12 cellular contexts compared by ENCODE assay signal in genomic region chr2:134402385-134402784, GRCh38.
DNase-seq lines count a peak whose midpoint lies in the region; ATAC-seq and TF ChIP-seq lines count a peak whose summit lies in the region.
"Had no signal": no experiment of that assay in that cellular context is flagged by ENCODE, and none has a peak within 500 bp of the region (broad histone marks: within the 10 kb centered on the region; RNA-seq: fewer than 3 reads in every experiment).

No MANE protein-coding gene starts in this region.

- no peaks in the 10 kb centered on the region for H3K23me2 ChIP-seq in H9 (ENCODE audit: insufficient read length, low read depth, low read length, poor library complexity, severe bottlenecking)

- no peaks in the 10 kb centered on the region for H4K20me1 ChIP-seq in H9 (ENCODE audit: control insufficient read depth, insufficient read depth, insufficient read length)
- no peaks in the 10 kb centered on the region for H4K20me1 ChIP-seq in OCI-LY7 (ENCODE audit: insufficient read depth, low read length)

- H3K9me3 Mint-ChIP-seq in effector memory CD8-positive, alpha-beta T cell = no peaks in the 10 kb centered on the region
- H3K9me3 Mint-ChIP-seq in nephron (no peaks in the 10 kb centered on the region), type B pancreatic cell (peaks cover 4% of the 10 kb centered on the region), H9 (no peaks in the 10 kb centered on the region)
- H3K9me3 Mint-ChIP-seq: stimulated activated naive B cell treated with anti-CD40 and anti-IgM and Interleukin-4, amounts not matched to agents 10 μg/mL and 1 μg/mL and 100 μg/mL, for 72 hours had no signal

- H3K36me3 Mint-ChIP-seq in effector memory CD8-positive, alpha-beta T cell (ENCODE audit: insufficient read depth) = peaks cover 29% of the 10 kb centered on the region
- H3K36me3 Mint-ChIP-seq in nephron (ENCODE audit: low read depth) = peaks cover 5% of the 10 kb centered on the region
- H3K36me3 Mint-ChIP-seq in type B pancreatic cell = peaks cover 19% of the 10 kb centered on the region
- peaks cover 5 to 6% (median 5%) of the 10 kb centered on the region in 3 experiments; a peak in 5 of 7 replicates for H3K36me3 Mint-ChIP-seq in H9 (ENCODE audit: insufficient read depth in 1 of 3, low read depth in 3 of 3)

- H3K4me1 Mint-ChIP-seq in effector memory CD8-positive, alpha-beta T cell (ENCODE audit: low read depth in 2 of 2) = peaks cover 8 to 11% of the 10 kb centered on the region in 2 donors
- H3K4me1 Mint-ChIP-seq in nephron (peaks cover 45% of the 10 kb centered on the region), type B pancreatic cell (ENCODE audit: unreplicated experiment) (peaks cover 17% of the 10 kb centered on the region), H9 (peaks cover 8 to 9% of the 10 kb centered on the region in 2 experiments)

- H3K4me1 ChIP-seq in H9 (ENCODE audit: insufficient read depth, low read length) (no peaks in the 10 kb centered on the region), OCI-LY7 (ENCODE audit: insufficient read depth, low read length, poor library complexity, severe bottlenecking) (peaks cover 14% of the 10 kb centered on the region)

- H2AK5ac ChIP-seq in H9 (ENCODE audit: insufficient read length, low read length) = no peak overlapping the region

- H3K79me2 ChIP-seq in H9 (ENCODE audit: insufficient read depth, low read length) = no peaks in the 10 kb centered on the region
- H3K79me2 ChIP-seq in OCI-LY7 (ENCODE audit: insufficient read depth, low read depth, low read length) = no peaks in the 10 kb centered on the region

- DNase-seq in AG09319 (ENCODE audit: extremely low read depth, low read depth) (peak; percentile 52), NB4 (ENCODE audit: low read depth) (peak; percentile 77), SK-N-DZ (ENCODE audit: low spot score) (no peak), type B pancreatic cell (ENCODE audit: extremely low spot score, unreplicated experiment) (no peak), H9 (no peak), OCI-LY7 (ENCODE audit: low spot score) (no peak)
- no peak for DNase-seq in effector memory CD8-positive, alpha-beta T cell
- DNase-seq: NCI-H1930; small intestine; stimulated activated naive B cell treated with anti-CD40 and anti-IgM and Interleukin-4, amounts not matched to agents 10 μg/mL and 1 μg/mL and 100 μg/mL, for 72 hours had no signal

- H3K9me2 ChIP-seq in OCI-LY7 (ENCODE audit: insufficient read depth, low read length) = no peaks in the 10 kb centered on the region

- H3K4me2 ChIP-seq in H9 (ENCODE audit: insufficient read depth, insufficient read length, low read length) (no peak overlapping the region), OCI-LY7 (ENCODE audit: low read length) (no peak overlapping the region)

- no peak overlapping the region for H3K56ac ChIP-seq in H9 (ENCODE audit: insufficient read length, low read depth, low read length)

- H4K5ac ChIP-seq in H9 (ENCODE audit: insufficient read length, low read depth, low read length) = no peak overlapping the region

- H3K27me3 ChIP-seq in H9 (ENCODE audit: insufficient read depth, low read length) = no peaks in the 10 kb centered on the region
- H3K27me3 ChIP-seq: cardiac muscle cell had no signal

- H3K23ac ChIP-seq in H9 (ENCODE audit: insufficient read length, low read depth, low read length) = no peak overlapping the region

- H3K79me1 ChIP-seq in H9 (ENCODE audit: insufficient read depth, low read depth, low read length, poor library complexity, severe bottlenecking) = no peaks in the 10 kb centered on the region

- H3K4ac ChIP-seq in H9 (ENCODE audit: low read depth, low read length) = no peak overlapping the region

- H2AFZ ChIP-seq in H9 (ENCODE audit: low read length) (no peak overlapping the region), OCI-LY7 (ENCODE audit: low read length) (no peak overlapping the region)

- no TSS peak for BruUV-seq in OCI-LY7 (replicated peaks; lab: Mats Ljungman, UMichigan)

- TF ChIP-seq CTCF in AG09319 (IDR thresholded peaks at IDR 0.05; ENCODE audit: low read depth, low read length) (no peak), NB4 (IDR thresholded peaks at IDR 0.05; ENCODE audit: low read depth, low read length) (no peak), nephron (IDR thresholded peaks at IDR 0.05; ENCODE audit: unreplicated experiment in 3 of 3) (no peak), type B pancreatic cell (conservative IDR thresholded peaks at IDR 0.05) (no peak), H9 (conservative IDR thresholded peaks at IDR 0.05) (no peak), OCI-LY7 (conservative IDR thresholded peaks at IDR 0.05; ENCODE audit: low read length) (no peak)

- no peak overlapping the region for H2BK15ac ChIP-seq in H9 (ENCODE audit: low read depth, low read length)

- H3K18ac ChIP-seq in H9 (ENCODE audit: insufficient read length, low read depth, low read length) = no peak overlapping the region

- H3K27me3 Mint-ChIP-seq in effector memory CD8-positive, alpha-beta T cell = no peaks in the 10 kb centered on the region
- H3K27me3 Mint-ChIP-seq in nephron (ENCODE audit: low read depth) (no peaks in the 10 kb centered on the region), type B pancreatic cell (no peaks in the 10 kb centered on the region), H9 (ENCODE audit: low read depth) (no peaks in the 10 kb centered on the region; the same call in 1 of the 2 replicates)
- H3K27me3 Mint-ChIP-seq: stimulated activated naive B cell treated with anti-CD40 and anti-IgM and Interleukin-4, amounts not matched to agents 10 μg/mL and 1 μg/mL and 100 μg/mL, for 72 hours had no signal

- ATAC-seq in effector memory CD8-positive, alpha-beta T cell (replicated peaks) = no peak
- ATAC-seq: stimulated activated naive B cell treated with anti-CD40 and anti-IgM and Interleukin-4, amounts not matched to agents 10 μg/mL and 1 μg/mL and 100 μg/mL, for 72 hours had no signal

- no peak overlapping the region for H2BK12ac ChIP-seq in H9 (ENCODE audit: insufficient read length, low read depth, low read length)

- no peak overlapping the region for H2BK5ac ChIP-seq in H9 (ENCODE audit: insufficient read length, low read length)

- H3K9ac ChIP-seq in H9 (ENCODE audit: extremely low read depth, insufficient read length, low read length) = no peak overlapping the region

- intact Hi-C loops in OCI-LY7 (cut with micrococcal nuclease; ENCODE audit: unreplicated experiment) = no loop called here

- H3K9me3 ChIP-seq in H9 (ENCODE audit: control insufficient read depth, low read depth, low read length) (no peaks in the 10 kb centered on the region), OCI-LY7 (ENCODE audit: low read length) (no peaks in the 10 kb centered on the region)

- CTCF ChIA-PET in OCI-LY7 (lab: Charles Lee; ENCODE audit: unreplicated experiment) = no interaction called here

- peaks cover 53% of the 10 kb centered on the region for H3K36me3 ChIP-seq in OCI-LY7 (ENCODE audit: insufficient read depth, low read length)
- H3K36me3 ChIP-seq: cardiac muscle cell had no signal

- no CpG with 5 or more reads among the region's 1 CpG for WGBS in H9 (ENCODE audit: extremely low coverage, insufficient read length, low lambda C conversion rate)

- POLR2A ChIA-PET in OCI-LY7 (lab: Charles Lee) = interaction anchor here (0.8 kb wide), 1 partner anchor 26 kb away, joined by 3 read pairs; no protein-coding TSS in a partner anchor

- no peak overlapping the region for H3K14ac ChIP-seq in H9 (ENCODE audit: insufficient read depth, low read length)

- no peak overlapping the region for H2BK20ac ChIP-seq in H9 (ENCODE audit: low read depth, low read length, poor library complexity, severe bottlenecking)

- H4K91ac ChIP-seq in H9 (ENCODE audit: insufficient read length, low read depth, low read length) = no peak overlapping the region

- H3K27ac Mint-ChIP-seq in effector memory CD8-positive, alpha-beta T cell = peak overlapping the region; percentile 5 to 56
- H3K27ac Mint-ChIP-seq in nephron (peak overlapping the region in 2 of 3 experiments; percentile 83 to 84), type B pancreatic cell (no peak overlapping the region), H9 (no peak overlapping the region)

- no peak overlapping the region for H3K27ac ChIP-seq in H9 (ENCODE audit: insufficient read length, low read depth, low read length)
- H3K27ac ChIP-seq in OCI-LY7 (ENCODE audit: low read depth, low read length, poor library complexity, severe bottlenecking) = no peak overlapping the region
- H3K27ac ChIP-seq: cardiac muscle cell had no signal

- no peak overlapping the region for H4K8ac ChIP-seq in H9 (replicated peaks; ENCODE audit: insufficient read length, low read depth, low read length)

- H2BK120ac ChIP-seq in H9 (ENCODE audit: low read depth, low read length, poor library complexity, severe bottlenecking) = no peak overlapping the region

- no peak overlapping the region for H3T11ph ChIP-seq in H9 (ENCODE audit: low read length)

- H3K4me3 ChIP-seq in NB4 (ENCODE audit: low read depth, low read length) = no peak overlapping the region
- no peak overlapping the region for H3K4me3 ChIP-seq in OCI-LY7 (ENCODE audit: low read depth, low read length, poor library complexity, severe bottlenecking)
- H3K4me3 ChIP-seq: cardiac muscle cell had no signal

- TF ChIP-seq POLR2A in NB4 (IDR thresholded peaks at IDR 0.05; ENCODE audit: extremely low read depth, insufficient read length) = no peak

- no peak overlapping the region for H3K4me3 Mint-ChIP-seq in effector memory CD8-positive, alpha-beta T cell
- H3K4me3 Mint-ChIP-seq in nephron = no peak overlapping the region
- no peak overlapping the region for H3K4me3 Mint-ChIP-seq in type B pancreatic cell
- no peak overlapping the region for H3K4me3 Mint-ChIP-seq in H9
- H3K4me3 Mint-ChIP-seq: stimulated activated naive B cell treated with anti-CD40 and anti-IgM and Interleukin-4, amounts not matched to agents 10 μg/mL and 1 μg/mL and 100 μg/mL, for 72 hours had no signal

Comparison
In these comparisons a context has a peak if more than half of its experiments do, and no peak if none do; other contexts are left out.
1. DNase-seq: peak in AG09319 (single experiment) and NB4 (single experiment); none in effector memory CD8-positive, alpha-beta T cell (0 of 3), SK-N-DZ (single experiment), type B pancreatic cell (single experiment), H9 (single experiment) and OCI-LY7 (single experiment).
2. H3K27ac Mint-ChIP-seq: peak in effector memory CD8-positive, alpha-beta T cell (2 of 2) and nephron (2 of 3); none in type B pancreatic cell (single experiment) and H9 (0 of 3).